Comparison of ENCODE assay signal across 38 cellular contexts in genomic region chr6:73363537-73363875, GRCh38. TPM values are rescaled to one million over a fixed set of nuclear protein-coding genes. Genes with fewer than 3 reads are reported as not detected.
"Had no signal": no experiment of that assay in that cellular context is flagged by ENCODE, and none has a peak within 500 bp of the region (broad histone marks: within the 10 kb centered on the region; RNA-seq: fewer than 3 reads in every experiment).

No MANE protein-coding gene starts in this region.

- H3K27ac ChIP-seq: adrenal gland, body of pancreas, brain microvascular endothelial cell, breast epithelium, VCaP had no signal

- H3K9me3 ChIP-seq: adrenal gland, body of pancreas had no signal

- H3K4me1 ChIP-seq: adrenal gland, body of pancreas, breast epithelium had no signal

- H3K4me1 Mint-ChIP-seq: activated B cell treated with CpG ODN at 0.5 μM for 24 hours; activated CD4-positive, alpha-beta T cell treated with anti-CD3 and anti-CD28 coated beads, Interleukin-2, amount 10 ng/mL, durations not matched to agents 24 days and 14 days; activated naive CD8-positive, alpha-beta T cell treated with anti-CD3 and anti-CD28 coated beads for 36 hours; activated T-helper 17 cell treated with anti-CD3 and anti-CD28 coated beads, Interleukin-2, amount 50 U/mL, for 72 hours had no signal

- DNase-seq: activated B cell treated with CpG ODN at 0.5 μM for 24 hours; activated CD4-positive, alpha-beta memory T cell treated with anti-CD3 and anti-CD28 coated beads for 36 hours; activated CD4-positive, alpha-beta T cell treated with anti-CD3 and anti-CD28 coated beads for 4 hours; activated CD4-positive, alpha-beta T cell treated with anti-CD3 and anti-CD28 coated beads, Interleukin-2, amount 10 ng/mL, durations not matched to agents 24 days and 14 days; activated CD4-positive, alpha-beta T cell treated with anti-CD3 and anti-CD28 coated beads, Interleukin-2, amount 50 U/mL, for 1 hour; activated CD4-positive, alpha-beta T cell treated with anti-CD3 and anti-CD28 coated beads, Interleukin-2, amount 50 U/mL, for 4 hours; activated CD4-positive, CD25-positive, alpha-beta regulatory T cell treated with anti-CD3 and anti-CD28 coated beads, Interleukin-2, amount 50 U/mL, for 72 hours; activated CD8-positive, alpha-beta memory T cell treated with anti-CD3 and anti-CD28 coated beads, Interleukin-2, amount 50 U/mL, for 4 hours; activated CD8-positive, alpha-beta T cell treated with anti-CD3 and anti-CD28 coated beads for 36 hours; activated effector memory CD4-positive, alpha-beta T cell treated with anti-CD3 and anti-CD28 coated beads, Interleukin-2, amount 50 U/mL, for 16 hours; activated gamma-delta T cell treated with Interleukin-2 at 50 U/mL for 16 hours; activated naive CD4-positive, alpha-beta T cell; activated naive CD4-positive, alpha-beta T cell treated with anti-CD3 and anti-CD28 coated beads for 36 hours; activated naive CD4-positive, alpha-beta T cell treated with anti-CD3 and anti-CD28 coated beads, Interleukin-2, amount 50 U/mL, for 16 hours; activated naive CD8-positive, alpha-beta T cell treated with anti-CD3 and anti-CD28 coated beads for 36 hours; activated T-cell treated with anti-CD3 and anti-CD28 coated beads for 4 hours; activated T-cell treated with anti-CD3 and anti-CD28 coated beads, Interleukin-2, amount 50 U/mL, for 1 hour; activated T-cell treated with anti-CD3 and anti-CD28 coated beads, Interleukin-2, amount 50 U/mL, for 4 hours; activated T-cell treated with anti-CD3 and anti-CD28 coated beads, Interleukin-2, amount 50 U/mL, for 72 hours; adrenal gland; amniotic stem cell; aorta; body of pancreas; brain microvascular endothelial cell; central memory CD4-positive, alpha-beta T cell; T-helper 1 cell; T-helper 2 cell; T-helper 9 cell had no signal

- H3K27ac Mint-ChIP-seq: activated B cell treated with CpG ODN at 0.5 μM for 24 hours; activated CD4-positive, alpha-beta memory T cell treated with anti-CD3 and anti-CD28 coated beads for 36 hours; activated CD4-positive, alpha-beta T cell treated with anti-CD3 and anti-CD28 coated beads, Interleukin-2, amount 10 ng/mL, durations not matched to agents 24 days and 14 days; activated CD8-positive, alpha-beta T cell treated with anti-CD3 and anti-CD28 coated beads for 36 hours; activated naive CD4-positive, alpha-beta T cell treated with anti-CD3 and anti-CD28 coated beads for 36 hours; activated naive CD4-positive, alpha-beta T cell treated with anti-CD3 and anti-CD28 coated beads, Interleukin-2, amount 50 U/mL, for 72 hours; activated naive CD8-positive, alpha-beta T cell treated with anti-CD3 and anti-CD28 coated beads for 36 hours; activated T-cell treated with anti-CD3 and anti-CD28 coated beads, Interleukin-2, amount 50 U/mL, for 72 hours; activated T-helper 1 cell treated with anti-CD3 and anti-CD28 coated beads, Interleukin-12 subunit alpha, Interleukin-12 subunit beta, Interleukin-2, Interleukin-4 antibody, amounts not matched to agents 30 ng/mL and 10 ng/mL and 1 ng/mL, durations not matched to agents 14 hours and 24 hours and 36 hours; activated T-helper 17 cell treated with anti-CD3 and anti-CD28 coated beads, Interleukin-2, amount 50 U/mL, for 72 hours; T-helper 1 cell treated with Interleukin-12 subunit alpha and Interleukin-12 subunit beta and Interleukin-4 antibody, amounts not matched to agents 30 μg/mL and 1 μg/mL, for 36 hours; T-helper 2 cell treated with Interferon-gamma antibody and Interleukin-4, amounts not matched to agents 5 μg/mL and 100 μg/mL, for 36 hours had no signal

- H3K4me3 ChIP-seq: adrenal gland, body of pancreas, breast epithelium had no signal

- H3K9me3 Mint-ChIP-seq: activated B cell treated with CpG ODN at 0.5 μM for 24 hours; activated CD4-positive, alpha-beta memory T cell treated with anti-CD3 and anti-CD28 coated beads for 36 hours; activated CD4-positive, alpha-beta T cell treated with anti-CD3 and anti-CD28 coated beads, Interleukin-2, amount 10 ng/mL, durations not matched to agents 24 days and 14 days; activated CD8-positive, alpha-beta T cell treated with anti-CD3 and anti-CD28 coated beads for 36 hours; activated naive CD4-positive, alpha-beta T cell treated with anti-CD3 and anti-CD28 coated beads for 36 hours; activated naive CD4-positive, alpha-beta T cell treated with anti-CD3 and anti-CD28 coated beads, Interleukin-2, amount 50 U/mL, for 72 hours; activated naive CD8-positive, alpha-beta T cell treated with anti-CD3 and anti-CD28 coated beads for 36 hours; activated T-cell treated with anti-CD3 and anti-CD28 coated beads, Interleukin-2, amount 50 U/mL, for 4 hours; activated T-cell treated with anti-CD3 and anti-CD28 coated beads, Interleukin-2, amount 50 U/mL, for 72 hours; activated T-helper 1 cell treated with anti-CD3 and anti-CD28 coated beads, Interleukin-12 subunit alpha, Interleukin-12 subunit beta, Interleukin-2, Interleukin-4 antibody, amounts not matched to agents 30 ng/mL and 10 ng/mL and 1 ng/mL, durations not matched to agents 14 hours and 24 hours and 36 hours; activated T-helper 17 cell treated with anti-CD3 and anti-CD28 coated beads, Interleukin-2, amount 50 U/mL, for 72 hours; T-helper 1 cell treated with Interleukin-12 subunit alpha and Interleukin-12 subunit beta and Interleukin-4 antibody, amounts not matched to agents 30 μg/mL and 1 μg/mL, for 36 hours; T-helper 2 cell treated with Interferon-gamma antibody and Interleukin-4, amounts not matched to agents 5 μg/mL and 100 μg/mL, for 36 hours had no signal

- H3K27me3 Mint-ChIP-seq: activated naive CD8-positive, alpha-beta T cell treated with anti-CD3 and anti-CD28 coated beads for 36 hours; activated T-helper 17 cell treated with anti-CD3 and anti-CD28 coated beads, Interleukin-2, amount 50 U/mL, for 72 hours had no signal

- H3K36me3 Mint-ChIP-seq: activated CD4-positive, alpha-beta memory T cell treated with anti-CD3 and anti-CD28 coated beads for 36 hours; activated naive CD4-positive, alpha-beta T cell treated with anti-CD3 and anti-CD28 coated beads, Interleukin-2, amount 50 U/mL, for 72 hours; activated naive CD8-positive, alpha-beta T cell treated with anti-CD3 and anti-CD28 coated beads for 36 hours had no signal

- H3K36me3 ChIP-seq: adrenal gland, brain microvascular endothelial cell, breast epithelium had no signal

- H3K27me3 ChIP-seq: adrenal gland, body of pancreas, brain microvascular endothelial cell, breast epithelium had no signal

- H3K4me3 Mint-ChIP-seq: activated B cell treated with CpG ODN at 0.5 μM for 24 hours; activated CD4-positive, alpha-beta memory T cell treated with anti-CD3 and anti-CD28 coated beads for 36 hours; activated CD4-positive, alpha-beta T cell treated with anti-CD3 and anti-CD28 coated beads, Interleukin-2, amount 10 ng/mL, durations not matched to agents 24 days and 14 days; activated CD8-positive, alpha-beta T cell treated with anti-CD3 and anti-CD28 coated beads for 36 hours; activated naive CD4-positive, alpha-beta T cell treated with anti-CD3 and anti-CD28 coated beads for 36 hours; activated naive CD8-positive, alpha-beta T cell treated with anti-CD3 and anti-CD28 coated beads for 36 hours; activated T-cell treated with anti-CD3 and anti-CD28 coated beads, Interleukin-2, amount 50 U/mL, for 4 hours; activated T-cell treated with anti-CD3 and anti-CD28 coated beads, Interleukin-2, amount 50 U/mL, for 72 hours; activated T-helper 1 cell treated with anti-CD3 and anti-CD28 coated beads, Interleukin-12 subunit alpha, Interleukin-12 subunit beta, Interleukin-2, Interleukin-4 antibody, amounts not matched to agents 30 ng/mL and 10 ng/mL and 1 ng/mL, durations not matched to agents 14 hours and 24 hours and 36 hours; activated T-helper 17 cell treated with anti-CD3 and anti-CD28 coated beads, Interleukin-2, amount 50 U/mL, for 72 hours; T-helper 1 cell treated with Interleukin-12 subunit alpha and Interleukin-12 subunit beta and Interleukin-4 antibody, amounts not matched to agents 30 μg/mL and 1 μg/mL, for 36 hours; T-helper 2 cell treated with Interferon-gamma antibody and Interleukin-4, amounts not matched to agents 5 μg/mL and 100 μg/mL, for 36 hours had no signal

- ATAC-seq: activated CD8-positive, alpha-beta T cell treated with anti-CD3 and anti-CD28 coated beads for 36 hours; activated naive CD4-positive, alpha-beta T cell treated with anti-CD3 and anti-CD28 coated beads, Interleukin-2, amount 50 U/mL, for 72 hours; activated T-cell treated with anti-CD3 and anti-CD28 coated beads, Interleukin-2, amount 50 U/mL, for 4 hours; activated T-cell treated with anti-CD3 and anti-CD28 coated beads, Interleukin-2, amount 50 U/mL, for 72 hours; activated T-helper 17 cell treated with anti-CD3 and anti-CD28 coated beads, Interleukin-2, amount 50 U/mL, for 72 hours; body of pancreas had no signal

RNA-seq across cellular contexts. Expression of gene KHDC3L, which starts 1.0 kb away (rescaled TPM):
- total RNA-seq: activated B cell treated with CpG ODN at 0.5 μM for 24 hours; activated CD4-positive, alpha-beta memory T cell treated with anti-CD3 and anti-CD28 coated beads for 36 hours; activated CD4-positive, alpha-beta T cell treated with anti-CD3 and anti-CD28 coated beads, Interleukin-2, amount 10 ng/mL, durations not matched to agents 24 days and 14 days; activated CD8-positive, alpha-beta memory T cell treated with anti-CD3 and anti-CD28 coated beads for 36 hours; activated CD8-positive, alpha-beta T cell treated with anti-CD3 and anti-CD28 coated beads for 36 hours; activated naive CD4-positive, alpha-beta T cell treated with anti-CD3 and anti-CD28 coated beads for 36 hours; activated naive CD8-positive, alpha-beta T cell treated with anti-CD3 and anti-CD28 coated beads for 36 hours; activated T-cell treated with anti-CD3 and anti-CD28 coated beads, Interleukin-2, amount 50 U/mL, for 4 hours; activated T-cell treated with anti-CD3 and anti-CD28 coated beads, Interleukin-2, amount 50 U/mL, for 72 hours; activated T-helper 1 cell treated with anti-CD3 and anti-CD28 coated beads, Interleukin-12 subunit alpha, Interleukin-12 subunit beta, Interleukin-2, Interleukin-4 antibody, amounts not matched to agents 30 ng/mL and 10 ng/mL and 1 ng/mL, durations not matched to agents 14 hours and 24 hours and 36 hours; activated T-helper 17 cell treated with anti-CD3 and anti-CD28 coated beads, Interleukin-2, amount 50 U/mL, for 72 hours; adrenal gland; aorta; astrocyte; body of pancreas; breast epithelium; cardiac septum had no signal

RNA-seq across cellular contexts. Expression of gene OOEP, which starts 6.2 kb away (rescaled TPM):
- total RNA-seq: activated B cell treated with CpG ODN at 0.5 μM for 24 hours; activated CD8-positive, alpha-beta T cell treated with anti-CD3 and anti-CD28 coated beads for 36 hours; activated naive CD8-positive, alpha-beta T cell treated with anti-CD3 and anti-CD28 coated beads for 36 hours; astrocyte; body of pancreas; cardiac septum had no signal

RNA-seq across cellular contexts. Expression of gene DPPA5, which starts 9.4 kb away (rescaled TPM):
- total RNA-seq: activated B cell treated with CpG ODN at 0.5 μM for 24 hours; activated CD4-positive, alpha-beta memory T cell treated with anti-CD3 and anti-CD28 coated beads for 36 hours; activated CD4-positive, alpha-beta T cell treated with anti-CD3 and anti-CD28 coated beads, Interleukin-2, amount 10 ng/mL, durations not matched to agents 24 days and 14 days; activated CD8-positive, alpha-beta memory T cell treated with anti-CD3 and anti-CD28 coated beads for 36 hours; activated CD8-positive, alpha-beta T cell treated with anti-CD3 and anti-CD28 coated beads for 36 hours; activated naive CD4-positive, alpha-beta T cell treated with anti-CD3 and anti-CD28 coated beads for 36 hours; activated naive CD4-positive, alpha-beta T cell treated with anti-CD3 and anti-CD28 coated beads, Interleukin-2, amount 50 U/mL, for 72 hours; activated naive CD8-positive, alpha-beta T cell treated with anti-CD3 and anti-CD28 coated beads for 36 hours; activated T-cell treated with anti-CD3 and anti-CD28 coated beads, Interleukin-2, amount 50 U/mL, for 4 hours; activated T-cell treated with anti-CD3 and anti-CD28 coated beads, Interleukin-2, amount 50 U/mL, for 72 hours; activated T-helper 1 cell treated with anti-CD3 and anti-CD28 coated beads, Interleukin-12 subunit alpha, Interleukin-12 subunit beta, Interleukin-2, Interleukin-4 antibody, amounts not matched to agents 30 ng/mL and 10 ng/mL and 1 ng/mL, durations not matched to agents 14 hours and 24 hours and 36 hours; activated T-helper 17 cell treated with anti-CD3 and anti-CD28 coated beads, Interleukin-2, amount 50 U/mL, for 72 hours; adrenal gland; aorta; astrocyte; body of pancreas; breast epithelium; cardiac septum had no signal

RNA-seq across cellular contexts. Expression of gene DDX43, which starts 31.1 kb away (rescaled TPM):
- total RNA-seq: activated naive CD4-positive, alpha-beta T cell treated with anti-CD3 and anti-CD28 coated beads for 36 hours; astrocyte; cardiac septum had no signal
